9 cellular contexts compared by ENCODE assay signal in genomic region chr6:97705568-97705967, GRCh38.
A peak's percentile ranks its signal among the peaks of the same experiment; 100 is the strongest.
DNase-seq lines count a peak whose midpoint lies in the region; ATAC-seq, FAIRE-seq and TF ChIP-seq lines count a peak whose summit lies in the region.
"Had no signal": no experiment of that assay in that cellular context is flagged by ENCODE, and none has a peak within 500 bp of the region (broad histone marks: within the 10 kb centered on the region; RNA-seq: fewer than 3 reads in every experiment).

No MANE protein-coding gene starts in this region.

- H3K4me3 ChIP-seq in GM06990 (replicated peaks; ENCODE audit: low read depth, low read length) (no peak overlapping the region), astrocyte of the cerebellum (ENCODE audit: low read depth, low read length) (no peak overlapping the region)
- H3K4me3 ChIP-seq: ovary had no signal

- DNase-seq in GM06990 (ENCODE audit: extremely low read depth, insufficient read length) (no peak), KBM-7 (peak; percentile 7), astrocyte of the cerebellum (ENCODE audit: low read depth) (no peak), midbrain (lab: John Stamatoyannopoulos, UW) (peak; percentile 19), HPDE6-E6E7 (ENCODE audit: extremely low spot score) (no peak), HTR-8/SVneo (ENCODE audit: insufficient read length, low spot score) (no peak), GF-D8 (lab: John Stamatoyannopoulos, UW) (no peak)
- DNase-seq: ovary had no signal

- peak; percentile 38 for TF ChIP-seq CTCF in GM06990 (IDR thresholded peaks at IDR 0.05; ENCODE audit: insufficient read depth, low read length, poor library complexity, severe bottlenecking)
- TF ChIP-seq CTCF in astrocyte of the cerebellum (IDR thresholded peaks at IDR 0.05; ENCODE audit: low read depth, low read length, missing control alignments) = peak; percentile 57

- in situ Hi-C loops in KBM-7 (cut with MboI; ENCODE audit: low pct_unique_long_range_greater_than_20kb, low sequenced_read_pairs) (no loop called here), astrocyte of the cerebellum (cut with HindIII; ENCODE audit: low sequenced_read_pairs) (no loop called here)

- FAIRE-seq in HTR-8/SVneo (lab: Jason Lieb, UNC) = no peak

- no peaks in the 10 kb centered on the region for H3K27me3 ChIP-seq in GM06990 (replicated peaks; ENCODE audit: control insufficient read depth, insufficient read depth, low read length)
- H3K27me3 ChIP-seq: ovary had no signal

- no peak for ATAC-seq in HG03442 (IDR thresholded peaks at IDR 0.05; ENCODE audit: unreplicated experiment)

- H3K36me3 ChIP-seq in GM06990 (ENCODE audit: control insufficient read depth, insufficient read depth, low read length) = no peaks in the 10 kb centered on the region
- H3K36me3 ChIP-seq: ovary had no signal

Comparison
In these comparisons a context has a peak if more than half of its experiments do, and no peak if none do; other contexts are left out.
1. DNase-seq: peak in KBM-7 (single experiment) and midbrain (single experiment); none in GM06990 (single experiment), astrocyte of the cerebellum (single experiment), HPDE6-E6E7 (single experiment), HTR-8/SVneo (single experiment) and GF-D8 (single experiment).